1 cellular context compared by ENCODE assay signal in genomic region chr18:63317982-63318881, GRCh38.
TF ChIP-seq lines count a peak whose summit lies in the region.

No MANE protein-coding gene starts in this region.

TF ChIP-seq in GM12878, 131 proteins besides CTCF, POLR2A, EP300 and RAD21 (continued from another document and continues in another):
- TF ChIP-seq BCL3 (IDR thresholded peaks at IDR 0.05; ENCODE audit: borderline replicate concordance, insufficient read depth, low read depth, low read length, poor library complexity, severe bottlenecking), result no peak
- TF ChIP-seq DPF2 (IDR thresholded peaks at IDR 0.05), result peak; percentile 81
- peak; percentile 48; the same call in 1 of the 2 replicates for TF ChIP-seq NR2C1 (IDR thresholded peaks at IDR 0.05)
- TF ChIP-seq FOXK2 (IDR thresholded peaks at IDR 0.05), result no peak
- TF ChIP-seq SIN3A (IDR thresholded peaks at IDR 0.05; ENCODE audit: low read depth, low read length), result no peak; the same call in 1 of the 2 replicates
- TF ChIP-seq USF2 (IDR thresholded peaks at IDR 0.05; ENCODE audit: borderline replicate concordance, low read depth, low read length), result peak; percentile 37; the same call in 1 of the 2 replicates
- 0 out of 2 replicates have a peak, but pooled peaks have one; percentile 53 for TF ChIP-seq ZNF592 (IDR thresholded peaks at IDR 0.05)
- TF ChIP-seq EED (IDR thresholded peaks at IDR 0.05; ENCODE audit: low read depth), result peak; percentile 60
- TF ChIP-seq BCL11A (IDR thresholded peaks at IDR 0.05; ENCODE audit: low read depth, low read length), result 0 out of 2 replicates have a peak, but pooled peaks have one; percentile 8
- no peak for TF ChIP-seq ASH2L (IDR thresholded peaks at IDR 0.05; ENCODE audit: borderline replicate concordance, low read depth)
- TF ChIP-seq ZNF274 (IDR thresholded peaks at IDR 0.05; ENCODE audit: insufficient read depth, insufficient read length), result no peak
- TF ChIP-seq SPI1 (IDR thresholded peaks at IDR 0.05; ENCODE audit: borderline replicate concordance, insufficient read depth, low read depth, low read length), result no peak
- peak; percentile 83 for TF ChIP-seq BACH1 (IDR thresholded peaks at IDR 0.05; ENCODE audit: borderline replicate concordance)
- TF ChIP-seq NRF1 (conservative IDR thresholded peaks at IDR 0.05; ENCODE audit: low read depth, low read length), result no peak
- TF ChIP-seq SUZ12 (IDR thresholded peaks at IDR 0.05; ENCODE audit: unreplicated experiment), result no peak
- TF ChIP-seq MTA3 (IDR thresholded peaks at IDR 0.05; ENCODE audit: borderline replicate concordance, low read length), result no peak
- no peak for TF ChIP-seq CBX5 (IDR thresholded peaks at IDR 0.05; ENCODE audit: low read depth)
- no peak for TF ChIP-seq TCF7 (IDR thresholded peaks at IDR 0.05; ENCODE audit: borderline replicate concordance)
- 0 out of 2 replicates have a peak, but pooled peaks have one; percentile 31 for TF ChIP-seq MYB (IDR thresholded peaks at IDR 0.05; ENCODE audit: borderline replicate concordance, low read depth, low read length)
- no peak for TF ChIP-seq ELK1 (IDR thresholded peaks at IDR 0.05; ENCODE audit: low read depth, low read length)
- no peak for TF ChIP-seq CEBPB (IDR thresholded peaks at IDR 0.05; ENCODE audit: borderline replicate concordance in 1 of 2, low read depth in 2 of 2, low read length in 2 of 2)
- TF ChIP-seq BHLHE40 (IDR thresholded peaks at IDR 0.05; ENCODE audit: borderline replicate concordance in 1 of 2, low read depth in 2 of 2, low read length in 1 of 2), result peak; percentile 64 to 72; a peak in 3 of 4 replicates
- TF ChIP-seq SMC3 (IDR thresholded peaks at IDR 0.05; ENCODE audit: borderline replicate concordance, low read length), result peak; percentile 85
- TF ChIP-seq RFX5 (IDR thresholded peaks at IDR 0.05; ENCODE audit: low read depth, low read length), result peak; percentile 54; the same call in 1 of the 2 replicates
- TF ChIP-seq SMAD1 (IDR thresholded peaks at IDR 0.05; ENCODE audit: low read depth, partially characterized antibody), result peak; percentile 63
- no peak for TF ChIP-seq ATF2 (IDR thresholded peaks at IDR 0.05; ENCODE audit: low read length)
- peak in 1 of 2 experiments; percentile 91; a peak in 2 of 3 replicates for TF ChIP-seq EGR1 (IDR thresholded peaks at IDR 0.05; ENCODE audit: borderline replicate concordance in 1 of 2, low read depth in 2 of 2, low read length in 2 of 2)
- TF ChIP-seq SREBF1 (IDR thresholded peaks at IDR 0.05; ENCODE audit: low read length), result no peak
- no peak for TF ChIP-seq CBX3 (IDR thresholded peaks at IDR 0.05; ENCODE audit: borderline replicate concordance, low read depth)
- no peak for TF ChIP-seq SREBF2 (IDR thresholded peaks at IDR 0.05; ENCODE audit: low read length)
- TF ChIP-seq PKNOX1 (IDR thresholded peaks at IDR 0.05), result no peak
- peak; percentile 67 for TF ChIP-seq MLLT1 (IDR thresholded peaks at IDR 0.05)
- peak; percentile 46; the same call in 1 of the 2 replicates for TF ChIP-seq RAD51 (IDR thresholded peaks at IDR 0.05)
- peak; percentile 88 for TF ChIP-seq NBN (IDR thresholded peaks at IDR 0.05)
- TF ChIP-seq PBX3 (IDR thresholded peaks at IDR 0.05; ENCODE audit: insufficient replicate concordance, low read depth, low read length), result no peak
- TF ChIP-seq CUX1 (IDR thresholded peaks at IDR 0.05; ENCODE audit: insufficient replicate concordance, low read depth, low read length), result peak; percentile 30
- TF ChIP-seq TCF12 (IDR thresholded peaks at IDR 0.05; ENCODE audit: low read depth, low read length), result peak; percentile 89
- TF ChIP-seq KLF5 (IDR thresholded peaks at IDR 0.05; ENCODE audit: partially characterized antibody), result peak; percentile 73
- TF ChIP-seq SRF (IDR thresholded peaks at IDR 0.05; ENCODE audit: low read depth in 2 of 2, low read length in 2 of 2), result 0 out of 4 replicates have a peak, but pooled peaks of 1 of the 2 experiments have one; percentile 50
- no peak for TF ChIP-seq HCFC1 (IDR thresholded peaks at IDR 0.05; ENCODE audit: low read length)
- TF ChIP-seq TCF3 (IDR thresholded peaks at IDR 0.05; ENCODE audit: borderline replicate concordance, insufficient read depth, low read depth, low read length), result peak; percentile 91
- no peak for TF ChIP-seq E2F4 (IDR thresholded peaks at IDR 0.05; ENCODE audit: low read depth, low read length)
